13 cellular contexts compared by ENCODE assay signal in genomic region chr18:13269599-13270011, GRCh38. TPM values are rescaled to one million over a fixed set of nuclear protein-coding genes. Genes with fewer than 3 reads are reported as not detected.
A peak's percentile ranks its signal among the peaks of the same experiment; 100 is the strongest.
DNase-seq lines count a peak whose midpoint lies in the region; ATAC-seq and TF ChIP-seq lines count a peak whose summit lies in the region.
"Had no signal": no experiment of that assay in that cellular context is flagged by ENCODE, and none has a peak within 500 bp of the region (broad histone marks: within the 10 kb centered on the region; RNA-seq: fewer than 3 reads in every experiment).

No MANE protein-coding gene starts in this region.

- H3K4me1 ChIP-seq in GM23248 (ENCODE audit: insufficient read depth) (0 out of 2 replicates have a peak, but pooled peaks cover 4% of the 10 kb centered on the region), gastroesophageal sphincter (peaks cover 11 to 100% (median 64%) of the 10 kb centered on the region in 3 donors), gastrocnemius medialis (peaks cover 47 to 55% of the 10 kb centered on the region in 2 donors)

- no peak overlapping the region for H3K27ac ChIP-seq in GM23248
- H3K27ac ChIP-seq in gastroesophageal sphincter = peak overlapping the region; percentile 77 to 87 (median 84)
- H3K27ac ChIP-seq in gastrocnemius medialis = no peak overlapping the region
- H3K27ac ChIP-seq: HL-60, SK-N-MC had no signal

- no peaks in the 10 kb centered on the region for H3K9me3 Mint-ChIP-seq in progenitor cell of endocrine pancreas (ENCODE audit: low read depth)

- H3K36me3 ChIP-seq in GM23248 (ENCODE audit: low read depth) = no peaks in the 10 kb centered on the region
- H3K36me3 ChIP-seq in gastroesophageal sphincter = no peaks in the 10 kb centered on the region
- no peaks in the 10 kb centered on the region for H3K36me3 ChIP-seq in gastrocnemius medialis

- in situ Hi-C loops in GM23248 (cut with MboI) = no loop called here
- in situ Hi-C loops in gastrocnemius medialis (cut with MboI; ENCODE audit: low sequenced_read_pairs in 4 of 4) = loop anchor here in 1 of 4 donors (10.0 kb wide), 1 partner anchor 55 kb away; the partner anchor contains the start of gene LDLRAD4

- no peak overlapping the region for H2AFZ ChIP-seq in GM23248

- no peaks in the 10 kb centered on the region for H3F3A ChIP-seq in GM23248 (ENCODE audit: insufficient read depth)

- H3K27me3 Mint-ChIP-seq in progenitor cell of endocrine pancreas = peaks cover 29% of the 10 kb centered on the region

- H3K4me3 Mint-ChIP-seq in progenitor cell of endocrine pancreas (ENCODE audit: low read depth) = no peak overlapping the region

- no peak overlapping the region for H3K9ac ChIP-seq in GM23248

- no peaks in the 10 kb centered on the region for H4K20me1 ChIP-seq in GM23248 (ENCODE audit: insufficient read depth)

- H3K9me2 ChIP-seq in GM23248 (ENCODE audit: insufficient read depth) = no peaks in the 10 kb centered on the region

- TF ChIP-seq CTCF in gastroesophageal sphincter (IDR thresholded peaks at IDR 0.05) (no peak), progenitor cell of endocrine pancreas (IDR thresholded peaks at IDR 0.05; ENCODE audit: unreplicated experiment) (no peak), gastrocnemius medialis (IDR thresholded peaks at IDR 0.05 in 4 of 5, conservative IDR thresholded peaks at IDR 0.05 in 1 of 5) (no peak)

- no peaks in the 10 kb centered on the region for H3K9me3 ChIP-seq in GM23248 (ENCODE audit: low read depth)
- no peaks in the 10 kb centered on the region for H3K9me3 ChIP-seq in gastroesophageal sphincter
- no peaks in the 10 kb centered on the region for H3K9me3 ChIP-seq in gastrocnemius medialis

- no peak for TF ChIP-seq POLR2A in gastroesophageal sphincter (IDR thresholded peaks at IDR 0.05)
- TF ChIP-seq POLR2A in gastrocnemius medialis (IDR thresholded peaks at IDR 0.05) = no peak

- TF ChIP-seq EP300 in gastroesophageal sphincter (IDR thresholded peaks at IDR 0.05) = no peak

- WGBS in GM23248 (ENCODE audit: low coverage in 1 of 2, low lambda C conversion rate in 2 of 2, missing lambda C conversion rate in 2 of 2), 2 experiments = 21 to 26% methylated on average over 8 of the region's 8 CpGs
- 18 to 33% methylated on average over 6 to 7 of the region's 8 CpGs for WGBS in gastroesophageal sphincter (ENCODE audit: low coverage in 1 of 2), 2 donors

- H3K27me3 ChIP-seq in GM23248 (replicated peaks; ENCODE audit: insufficient read depth) (peaks cover 54% of the 10 kb centered on the region), gastroesophageal sphincter (no peaks in the 10 kb centered on the region), gastrocnemius medialis (no peaks in the 10 kb centered on the region)

- H3K4me2 ChIP-seq in GM23248 (ENCODE audit: unreplicated experiment) = no peak overlapping the region

- peaks cover 3% of the 10 kb centered on the region for H3K4me1 Mint-ChIP-seq in progenitor cell of endocrine pancreas (ENCODE audit: low read depth)

- H3K4me3 ChIP-seq in GM23248 (no peak overlapping the region), gastroesophageal sphincter (no peak overlapping the region), gastrocnemius medialis (no peak overlapping the region)
- H3K4me3 ChIP-seq: lung, SK-N-MC had no signal

- DNase-seq in Ammon's horn (ENCODE audit: low spot score) = peak; percentile 54
- DNase-seq in GM23248 = peak; percentile 27
- peak; percentile 84 for DNase-seq in posterior vena cava (ENCODE audit: low spot score)
- DNase-seq in HT-29 (ENCODE audit: low spot score) = no peak
- DNase-seq in progenitor cell of endocrine pancreas (ENCODE audit: low spot score, unreplicated experiment) = no peak
- DNase-seq in gastrocnemius medialis = no peak
- no peak for DNase-seq in NCI-H2107 treated with DMSO at 0.1 percent for 48 hours (lab: John Stamatoyannopoulos, UW; ENCODE audit: unreplicated experiment)
- DNase-seq: Calu3, NCI-H524 treated with DMSO at 0.1 percent for 48 hours had no signal

- intact Hi-C loops in posterior vena cava (cut with DNase I) = no loop called here
- intact Hi-C loops in gastrocnemius medialis (cut with DNase I; ENCODE audit: low total_unique reads) = loop anchor here (5.0 kb wide), 1 partner anchor 52 kb away; the partner anchor contains the start of gene LDLRAD4

- ATAC-seq in gastroesophageal sphincter (peak; percentile 49), gastrocnemius medialis (no peak)

- no peaks in the 10 kb centered on the region for H3K79me2 ChIP-seq in GM23248 (ENCODE audit: insufficient read depth)

- no peaks in the 10 kb centered on the region for H3K36me3 Mint-ChIP-seq in progenitor cell of endocrine pancreas (ENCODE audit: insufficient read depth)

- no peak overlapping the region for H3K27ac Mint-ChIP-seq in progenitor cell of endocrine pancreas

RNA-seq across cellular contexts. Expression of gene LDLRAD4, which starts 51.0 kb away (rescaled TPM):
- total RNA-seq in GM23248 (2014; rRNA removed; shearing (Covaris generic)) = not detected in 2 replicates
- polyA plus RNA-seq in GM23248 (2016; fragmentation: Nextera tagmentation; extraction: Ambion mirVana) = not detected in 2 replicates
- total RNA-seq in gastroesophageal sphincter = 10 to 100 TPM; 28.1 to 85.9 (median 55.2) TPM
- total RNA-seq in posterior vena cava = 10 to 100 TPM; 52.3 to 74.8 TPM
- 1.7 and 3.6 TPM in 2 replicates for total RNA-seq in HT-29 (2014; rRNA removed; shearing (Covaris generic))
- total RNA-seq in progenitor cell of endocrine pancreas = 3.4 and 3.8 TPM in 2 replicates
- total RNA-seq in gastrocnemius medialis = 10 to 100 TPM in 1 of 4 donors, 1 to 10 TPM in 3; 3.9 to 11.1 (median 6.5) TPM

Comparison
In these comparisons a context has a peak if more than half of its experiments do, and no peak if none do; other contexts are left out.
1. DNase-seq: peak in Ammon's horn (single experiment), GM23248 (single experiment) and posterior vena cava (single experiment); none in HT-29 (single experiment), progenitor cell of endocrine pancreas (single experiment), gastrocnemius medialis (0 of 2) and NCI-H2107 treated with DMSO at 0.1 percent for 48 hours (single experiment).
2. H3K27ac ChIP-seq: peak in gastroesophageal sphincter (4 of 4); none in GM23248 (single experiment) and gastrocnemius medialis (0 of 4).